26 cellular contexts compared by ENCODE assay signal in the genomic region with DNA sequence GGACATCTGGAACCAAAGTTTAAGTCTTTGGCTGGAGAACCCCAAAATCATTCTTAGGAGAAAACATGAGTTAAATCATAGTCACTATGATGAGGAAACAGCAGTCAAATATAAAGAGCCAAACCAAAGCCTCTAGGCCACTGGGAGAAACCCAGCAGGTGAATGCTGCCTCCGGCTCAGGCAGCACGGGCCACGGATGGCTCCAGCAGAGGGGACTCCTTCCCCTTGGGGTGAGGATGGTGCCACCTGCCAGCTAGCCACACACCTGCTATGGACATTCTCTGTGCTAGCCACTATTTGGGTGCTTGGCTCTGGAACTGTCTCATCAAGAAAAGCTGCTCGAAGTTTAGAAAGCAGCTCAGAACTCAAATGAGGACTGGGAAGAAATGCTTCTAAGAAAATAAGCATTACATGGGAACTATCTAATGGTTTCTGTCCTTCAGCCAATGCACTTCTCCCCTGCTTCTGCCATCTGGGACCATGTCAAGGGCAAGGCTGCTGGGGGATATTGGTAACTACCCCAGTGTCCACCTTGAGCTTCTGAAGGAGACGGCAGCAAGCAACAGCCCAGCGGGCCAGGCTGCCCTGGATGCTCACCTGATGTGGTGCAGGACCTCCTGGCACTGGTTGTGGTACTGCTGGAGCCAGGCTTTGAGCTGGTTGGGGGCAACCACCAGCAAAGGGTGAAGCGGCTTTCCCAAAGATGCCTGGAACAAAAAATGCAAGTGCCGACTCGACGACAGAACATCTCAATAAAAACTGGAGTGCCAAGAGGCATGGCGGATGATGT.
"Had no signal": no experiment of that assay in that cellular context is flagged by ENCODE, and none has a peak within 500 bp of the region (broad histone marks: within the 10 kb centered on the region; RNA-seq: fewer than 3 reads in every experiment).

No MANE protein-coding gene starts in this region.

- ATAC-seq: esophagus mucosa, gastrocnemius medialis, heart right ventricle, left lung, psoas muscle, right lobe of liver had no signal

- H3K9ac ChIP-seq: parathyroid adenoma had no signal

- H3K4me3 Mint-ChIP-seq: nephron had no signal

- H3K27me3 Mint-ChIP-seq: naive B cell had no signal

- H3K9me3 ChIP-seq: gastrocnemius medialis, heart right ventricle, left lung, psoas muscle, right lobe of liver, spleen, stomach had no signal

- H3K27me3 ChIP-seq: dorsolateral prefrontal cortex, gastrocnemius medialis, heart right ventricle, left lung, right lobe of liver, spleen, stomach had no signal

- H3K4me1 Mint-ChIP-seq: naive B cell, nephron had no signal

- H3K27ac ChIP-seq: dorsolateral prefrontal cortex, gastrocnemius medialis, heart right ventricle, left lung, parathyroid adenoma, psoas muscle, right lobe of liver, spleen, stomach had no signal

- H3K4me1 ChIP-seq: gastrocnemius medialis, left lung, parathyroid adenoma, psoas muscle, spleen, stomach had no signal

- H3K9me3 Mint-ChIP-seq: naive B cell, nephron had no signal

- H3K27ac Mint-ChIP-seq: nephron had no signal

- H3K4me3 ChIP-seq: dorsolateral prefrontal cortex, gastrocnemius medialis, heart right ventricle, left lung, lung, psoas muscle, right lobe of liver, spleen, stomach had no signal

- DNase-seq: cortex of kidney; effector CD8-positive, alpha-beta T cell; gastrocnemius medialis; heart right ventricle; hypothalamus; left lung; mesenchymal stem cell; naive B cell; occipital lobe; psoas muscle; retina; right lobe of liver; spleen; stimulated activated CD4-positive, alpha-beta T cell treated with anti-CD3 and anti-CD28 coated beads, Interleukin-15, amount 100 ng/mL, for 24 hours; stimulated activated CD4-positive, alpha-beta T cell treated with anti-CD3 and anti-CD28 coated beads, Interleukin-1b, Interleukin-23, amount 100 ng/mL, for 48 hours; stimulated activated CD4-positive, alpha-beta T cell treated with anti-CD3 and anti-CD28 coated beads, Interleukin-4, amount 100 ng/mL, for 24 hours; stimulated activated naive CD4-positive, alpha-beta T cell; stomach; substantia nigra; trophoblast cell had no signal

- FAIRE-seq: islet of Langerhans had no signal
